21 cellular contexts compared by ENCODE assay signal in genomic region chr19:41222240-41222639, GRCh38. TPM values are rescaled to one million over a fixed set of nuclear protein-coding genes. Genes with fewer than 3 reads are reported as not detected.
DNase-seq lines count a peak whose midpoint lies in the region; ATAC-seq, FAIRE-seq and TF ChIP-seq lines count a peak whose summit lies in the region.
"Had no signal": no experiment of that assay in that cellular context is flagged by ENCODE, and none has a peak within 500 bp of the region (broad histone marks: within the 10 kb centered on the region; RNA-seq: fewer than 3 reads in every experiment).

No MANE protein-coding gene starts in this region.

- no peak for ATAC-seq in thoracic aorta (ENCODE audit: insufficient number of reproducible peaks, low FRiP score, low read depth)
- ATAC-seq: body of pancreas; stimulated activated effector memory CD8-positive, alpha-beta T cell treated with anti-CD3 and anti-CD28 coated beads, Interleukin-12 subunit alpha, Interleukin-12 subunit beta, amount 100 ng/mL, for 72 hours had no signal

- H3K9me3 ChIP-seq in muscle layer of duodenum (ENCODE audit: control insufficient read depth in 1 of 2, low read length in 2 of 2) (no peaks in the 10 kb centered on the region), thoracic aorta (no peaks in the 10 kb centered on the region)
- H3K9me3 ChIP-seq: body of pancreas had no signal

- peaks cover 26% of the 10 kb centered on the region for H3K4me1 Mint-ChIP-seq in activated CD4-positive, alpha-beta T cell treated with anti-CD3 and anti-CD28 coated beads, Interleukin-2, amount 10 ng/mL, durations not matched to agents 24 days and 14 days

- in situ Hi-C loops in brain microvascular endothelial cell (cut with HindIII; ENCODE audit: low pct_ligation_motif_present, low sequenced_read_pairs): no loop called here

- intact Hi-C loops in activated CD4-positive, alpha-beta T cell treated with anti-CD3 and anti-CD28 coated beads, Interleukin-2, amount 10 ng/mL, durations not matched to agents 24 days and 14 days (cut with micrococcal nuclease): no loop called here

- DNase-seq in activated CD4-positive, alpha-beta T cell treated with anti-CD3 and anti-CD28 coated beads, Interleukin-2, amount 10 ng/mL, durations not matched to agents 24 days and 14 days: no peak
- DNase-seq in activated CD4-positive, alpha-beta T cell treated with anti-CD3 and anti-CD28 coated beads, Interleukin-2, amount 50 U/mL, for 4 hours: no peak
- DNase-seq in brain microvascular endothelial cell (no peak), thoracic aorta (ENCODE audit: low spot score) (no peak), GM19239 (ENCODE audit: insufficient read length, low spot score) (no peak), 8988T (no peak), D341Med (ENCODE audit: low spot score) (no peak)
- DNase-seq: activated CD4-positive, alpha-beta T cell treated with anti-CD3 and anti-CD28 coated beads, Interleukin-2, amount 50 U/mL, for 48 hours; activated effector memory CD4-positive, alpha-beta T cell treated with Interleukin-2 at 50 U/mL for 16 hours; body of pancreas; CD8-positive, alpha-beta memory T cell; effector CD4-positive, alpha-beta T cell; GOT3; NCI-H187 treated with DMSO at 0.1 percent for 48 hours; NCI-H526 treated with DMSO at 0.1 percent for 48 hours; retina; stimulated activated CD4-positive, alpha-beta T cell treated with anti-CD3 and anti-CD28 coated beads, Interleukin-4, amount 100 ng/mL, for 4 hours had no signal

- peak overlapping the region; percentile 7 for H3K27ac Mint-ChIP-seq in activated CD4-positive, alpha-beta T cell treated with anti-CD3 and anti-CD28 coated beads, Interleukin-2, amount 10 ng/mL, durations not matched to agents 24 days and 14 days
- H3K27ac Mint-ChIP-seq: T-helper 2 cell treated with Interferon-gamma antibody and Interleukin-4, amounts not matched to agents 5 μg/mL and 100 μg/mL, for 36 hours had no signal

- H3K36me3 ChIP-seq in brain microvascular endothelial cell (replicated peaks) (peaks cover 32% of the 10 kb centered on the region), muscle layer of duodenum (ENCODE audit: control insufficient read depth in 1 of 2, insufficient read depth in 2 of 2, low read length in 2 of 2) (peaks cover 0 to 11% of the 10 kb centered on the region in 2 donors), thoracic aorta (no peaks in the 10 kb centered on the region)

- H3K27ac ChIP-seq in brain microvascular endothelial cell: peak overlapping the region; percentile 16
- peak overlapping the region; percentile 45 for H3K27ac ChIP-seq in muscle layer of duodenum (ENCODE audit: low read length)
- peak overlapping the region; percentile 92 to 95 for H3K27ac ChIP-seq in thoracic aorta
- H3K27ac ChIP-seq: body of pancreas had no signal

- peaks cover 42% of the 10 kb centered on the region for H3K27me3 Mint-ChIP-seq in activated CD4-positive, alpha-beta T cell treated with anti-CD3 and anti-CD28 coated beads, Interleukin-2, amount 10 ng/mL, durations not matched to agents 24 days and 14 days

- H3K4me3 Mint-ChIP-seq in activated CD4-positive, alpha-beta T cell treated with anti-CD3 and anti-CD28 coated beads, Interleukin-2, amount 10 ng/mL, durations not matched to agents 24 days and 14 days: no peak overlapping the region
- H3K4me3 Mint-ChIP-seq: stimulated activated effector memory CD8-positive, alpha-beta T cell treated with anti-CD3 and anti-CD28 coated beads, Interleukin-12 subunit alpha, Interleukin-12 subunit beta, amount 100 ng/mL, for 72 hours; T-helper 2 cell treated with Interferon-gamma antibody and Interleukin-4, amounts not matched to agents 5 μg/mL and 100 μg/mL, for 36 hours had no signal

- TF ChIP-seq CTCF in brain microvascular endothelial cell (IDR thresholded peaks at IDR 0.05; ENCODE audit: low read depth, low read length, missing control alignments): no peak
- no peak for TF ChIP-seq CTCF in thoracic aorta (IDR thresholded peaks at IDR 0.05)

- H3K9me3 Mint-ChIP-seq in activated CD4-positive, alpha-beta T cell treated with anti-CD3 and anti-CD28 coated beads, Interleukin-2, amount 10 ng/mL, durations not matched to agents 24 days and 14 days: no peaks in the 10 kb centered on the region
- H3K9me3 Mint-ChIP-seq: CD8-positive, alpha-beta memory T cell; stimulated activated effector memory CD8-positive, alpha-beta T cell treated with anti-CD3 and anti-CD28 coated beads, Interleukin-12 subunit alpha, Interleukin-12 subunit beta, amount 100 ng/mL, for 72 hours; T-helper 2 cell treated with Interferon-gamma antibody and Interleukin-4, amounts not matched to agents 5 μg/mL and 100 μg/mL, for 36 hours had no signal

- FAIRE-seq in GM19239 (lab: Jason Lieb, UNC): no peak
- FAIRE-seq: islet of Langerhans had no signal

- H3K27me3 ChIP-seq in brain microvascular endothelial cell (replicated peaks) (no peaks in the 10 kb centered on the region), muscle layer of duodenum (ENCODE audit: low read depth, low read length) (no peaks in the 10 kb centered on the region), thoracic aorta (replicated peaks; ENCODE audit: insufficient read depth) (no peaks in the 10 kb centered on the region)

- H3K4me1 ChIP-seq in muscle layer of duodenum (ENCODE audit: control insufficient read depth in 1 of 2, insufficient read depth in 2 of 2, low read length in 2 of 2): peaks cover 4 to 46% of the 10 kb centered on the region in 2 donors
- peaks cover 10 to 79% of the 10 kb centered on the region in 2 donors for H3K4me1 ChIP-seq in thoracic aorta (ENCODE audit: control insufficient read depth in 1 of 2, low read depth in 2 of 2)

- no peaks in the 10 kb centered on the region for H3K36me3 Mint-ChIP-seq in activated CD4-positive, alpha-beta T cell treated with anti-CD3 and anti-CD28 coated beads, Interleukin-2, amount 10 ng/mL, durations not matched to agents 24 days and 14 days (ENCODE audit: low read depth)
- H3K36me3 Mint-ChIP-seq: CD8-positive, alpha-beta memory T cell had no signal

- H3K4me3 ChIP-seq in brain microvascular endothelial cell (ENCODE audit: low read depth, low read length): peak overlapping the region; percentile 16
- peak overlapping the region in 1 of 2 donors; percentile 7 for H3K4me3 ChIP-seq in muscle layer of duodenum (ENCODE audit: low read depth in 1 of 2, low read length in 2 of 2)
- no peak overlapping the region for H3K4me3 ChIP-seq in thoracic aorta
- H3K4me3 ChIP-seq: body of pancreas had no signal

RNA-seq across cellular contexts. Expression of gene AXL, which starts 3.2 kb away (rescaled TPM):
- total RNA-seq in activated CD4-positive, alpha-beta T cell treated with anti-CD3 and anti-CD28 coated beads, Interleukin-2, amount 10 ng/mL, durations not matched to agents 24 days and 14 days: 0.19 and 0.70 TPM in 2 replicates
- total RNA-seq in thoracic aorta: 100 to 1,000 TPM; 138 to 157 TPM

RNA-seq across cellular contexts. Expression of gene CYP2S1, which starts 29.2 kb away (rescaled TPM):
- total RNA-seq in activated CD4-positive, alpha-beta T cell treated with anti-CD3 and anti-CD28 coated beads, Interleukin-2, amount 10 ng/mL, durations not matched to agents 24 days and 14 days: 0.70 and 1.0 TPM in 2 replicates
- total RNA-seq in thoracic aorta: 10 to 100 TPM in 1 of 2 donors, 1 to 10 TPM in 1; 2.3 to 12.4 TPM
- total RNA-seq: CD8-positive, alpha-beta memory T cell had no signal

RNA-seq across cellular contexts. Expression of gene HNRNPUL1, which starts 41.9 kb away (rescaled TPM):
- 256 and 258 TPM in 2 replicates for total RNA-seq in activated CD4-positive, alpha-beta T cell treated with anti-CD3 and anti-CD28 coated beads, Interleukin-2, amount 10 ng/mL, durations not matched to agents 24 days and 14 days
- total RNA-seq in thoracic aorta: 100 to 1,000 TPM; 142 to 147 TPM

Comparison
In these comparisons a context has a peak if more than half of its experiments do, and no peak if none do; other contexts are left out.
1. H3K27ac ChIP-seq: peak in every context shown above with its lines; median percentile 94 in thoracic aorta; 45 in muscle layer of duodenum; 16 in brain microvascular endothelial cell.
2. RNA of gene AXL, which starts 3.2 kb away (total RNA-seq): 138 to 157 TPM in thoracic aorta; 0.19 to 0.70 TPM in activated CD4-positive, alpha-beta T cell treated with anti-CD3 and anti-CD28 coated beads, Interleukin-2, amount 10 ng/mL, durations not matched to agents 24 days and 14 days; every median in the first group is over 10 times any median in the second.